ENCODE assay signal across 13 cellular contexts in the genomic region with DNA sequence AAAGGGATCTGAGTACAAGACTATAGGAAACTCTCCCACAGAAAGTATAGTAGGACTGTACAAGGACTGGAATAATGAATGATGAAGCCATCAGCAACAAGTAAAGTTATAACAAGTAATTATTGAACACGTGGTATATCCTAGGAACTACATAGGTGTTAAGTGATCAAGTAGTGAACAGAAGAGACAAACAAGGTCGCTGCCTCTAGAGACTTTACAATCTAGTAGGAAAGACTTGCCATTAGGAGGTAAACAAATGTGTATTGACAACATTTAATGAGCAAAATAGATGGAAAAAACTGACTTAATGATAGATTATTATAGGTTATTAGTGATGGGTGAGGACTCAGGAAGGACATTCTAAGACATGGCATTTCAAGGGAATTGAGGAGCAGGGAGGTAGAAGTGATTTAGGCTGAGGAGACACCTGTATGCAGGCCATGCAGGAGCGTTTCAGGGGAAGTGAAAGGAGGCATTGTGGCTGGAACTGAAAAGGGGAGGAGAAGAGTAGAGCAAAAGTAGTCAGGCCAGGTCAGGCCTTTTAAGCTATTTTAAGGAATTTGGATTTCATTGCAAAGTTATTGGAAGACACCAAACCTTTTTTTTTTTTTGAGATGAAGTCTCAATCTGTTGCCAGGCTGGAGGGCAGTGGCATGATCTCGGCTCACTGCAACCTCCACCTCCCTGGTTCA. TPM values are rescaled to one million over a fixed set of nuclear protein-coding genes. Genes with fewer than 3 reads are reported as not detected.
DNase-seq lines count a peak whose midpoint lies in the region; ATAC-seq, FAIRE-seq and TF ChIP-seq lines count a peak whose summit lies in the region.
"Had no signal": no experiment of that assay in that cellular context is flagged by ENCODE, and none has a peak within 500 bp of the region (broad histone marks: within the 10 kb centered on the region; RNA-seq: fewer than 3 reads in every experiment).

No MANE protein-coding gene starts in this region.

- H3K27ac Mint-ChIP-seq in activated T-cell treated with anti-CD3 and anti-CD28 coated beads, Interleukin-2, amount 50 U/mL, for 24 hours, result no peak overlapping the region
- H3K27ac Mint-ChIP-seq in chondrocyte (ENCODE audit: unreplicated experiment), result no peak overlapping the region
- H3K27ac Mint-ChIP-seq: activated T-helper 2 cell treated with anti-CD3 and anti-CD28 coated beads, Interferon-gamma antibody, Interleukin-2, Interleukin-4, amounts not matched to agents 10 μg/mL and 5 μg/mL and 100 μg/mL, durations not matched to agents 14 hours and 24 hours and 36 hours had no signal

- ATAC-seq in GM19467 (IDR thresholded peaks at IDR 0.05; ENCODE audit: unreplicated experiment) (peak; percentile 78), HG02870 (IDR thresholded peaks at IDR 0.05; ENCODE audit: unreplicated experiment) (peak; percentile 96), HG03469 (IDR thresholded peaks at IDR 0.05; ENCODE audit: unreplicated experiment) (peak; percentile 81)

- no peak for TF ChIP-seq CTCF in chondrocyte (IDR thresholded peaks at IDR 0.05)

- no peaks in the 10 kb centered on the region for H3K27me3 Mint-ChIP-seq in activated T-cell treated with anti-CD3 and anti-CD28 coated beads, Interleukin-2, amount 50 U/mL, for 24 hours
- H3K27me3 Mint-ChIP-seq in chondrocyte (ENCODE audit: low read depth), result no peaks in the 10 kb centered on the region

- peak; percentile 79 for FAIRE-seq in GM18507 (lab: Jason Lieb, UNC)

- H3K4me1 Mint-ChIP-seq in activated T-cell treated with anti-CD3 and anti-CD28 coated beads, Interleukin-2, amount 50 U/mL, for 24 hours (ENCODE audit: low read depth), result peaks cover 3% of the 10 kb centered on the region
- H3K4me1 Mint-ChIP-seq in chondrocyte (ENCODE audit: low read depth), result peaks cover 23% of the 10 kb centered on the region

- H3K4me3 Mint-ChIP-seq in activated T-cell treated with anti-CD3 and anti-CD28 coated beads, Interleukin-2, amount 50 U/mL, for 24 hours, result no peak overlapping the region
- no peak overlapping the region for H3K4me3 Mint-ChIP-seq in chondrocyte (ENCODE audit: unreplicated experiment)

- no peaks in the 10 kb centered on the region for H3K36me3 Mint-ChIP-seq in activated T-cell treated with anti-CD3 and anti-CD28 coated beads, Interleukin-2, amount 50 U/mL, for 24 hours (ENCODE audit: low read depth)
- no peaks in the 10 kb centered on the region for H3K36me3 Mint-ChIP-seq in chondrocyte (ENCODE audit: low read depth)

- no peak for DNase-seq in GM18507 (ENCODE audit: extremely low spot score, insufficient read length, low read depth)
- DNase-seq in NK-92 (lab: John Stamatoyannopoulos, UW; ENCODE audit: unreplicated experiment), result no peak
- no peak for DNase-seq in NCI-H1417 treated with DMSO at 0.1 percent for 48 hours (lab: John Stamatoyannopoulos, UW)
- DNase-seq in activated T-cell treated with anti-CD3 and anti-CD28 coated beads, Interleukin-2, amount 50 U/mL, for 24 hours, result no peak
- no peak for DNase-seq in chondrocyte (ENCODE audit: low spot score)
- DNase-seq: esophagus squamous epithelium, NCI-H446 treated with DMSO at 0.1 percent for 48 hours, SIG-M5, substantia nigra had no signal

- H3K9me3 Mint-ChIP-seq in activated T-cell treated with anti-CD3 and anti-CD28 coated beads, Interleukin-2, amount 50 U/mL, for 24 hours, result no peaks in the 10 kb centered on the region
- H3K9me3 Mint-ChIP-seq in chondrocyte (ENCODE audit: low read depth), result no peaks in the 10 kb centered on the region
- H3K9me3 Mint-ChIP-seq: activated T-helper 2 cell treated with anti-CD3 and anti-CD28 coated beads, Interferon-gamma antibody, Interleukin-2, Interleukin-4, amounts not matched to agents 10 μg/mL and 5 μg/mL and 100 μg/mL, durations not matched to agents 14 hours and 24 hours and 36 hours had no signal

RNA-seq across cellular contexts. Expression of a gene that starts 8.5 kb away (rescaled TPM):
- 10.2 to 11.4 TPM (median 10.9 TPM) in 3 replicates for total RNA-seq in chondrocyte
